Comparison of ENCODE assay signal across 19 cellular contexts in the genomic region with DNA sequence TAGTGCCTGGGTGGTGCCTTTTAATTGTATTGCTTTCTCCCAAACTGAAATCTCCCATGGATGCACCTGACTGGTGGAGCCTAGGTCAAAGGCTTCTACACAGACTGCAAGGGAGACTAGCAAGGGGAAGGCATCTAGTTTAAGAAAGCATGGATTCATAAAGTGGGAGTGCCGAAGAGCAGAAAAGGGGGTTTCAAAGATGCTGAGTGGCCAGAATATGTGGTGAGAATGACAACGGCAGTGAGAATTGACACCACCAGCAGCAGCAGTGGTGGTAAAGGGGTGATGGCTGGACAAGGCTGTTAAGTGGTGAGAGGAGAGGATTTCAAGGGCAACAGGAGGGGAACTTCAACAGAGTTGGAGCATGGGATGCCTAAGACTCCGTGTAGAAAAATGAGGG. TPM values are rescaled to one million over a fixed set of nuclear protein-coding genes. Genes with fewer than 3 reads are reported as not detected.
A peak's percentile ranks its signal among the peaks of the same experiment; 100 is the strongest.
DNase-seq lines count a peak whose midpoint lies in the region; ATAC-seq, FAIRE-seq and TF ChIP-seq lines count a peak whose summit lies in the region.
"Had no signal": no experiment of that assay in that cellular context is flagged by ENCODE, and none has a peak within 500 bp of the region (broad histone marks: within the 10 kb centered on the region; RNA-seq: fewer than 3 reads in every experiment).

No MANE protein-coding gene starts in this region.

- H3K36me3 ChIP-seq in HepG2 (replicated peaks in 1 of 2; ENCODE audit: control insufficient read depth in 1 of 2, insufficient read depth in 2 of 2, low read length in 2 of 2) (no peaks in the 10 kb centered on the region), right lobe of liver (no peaks in the 10 kb centered on the region), endodermal cell (ENCODE audit: control insufficient read depth, insufficient read depth, low read length) (no peaks in the 10 kb centered on the region), trophoblast cell (ENCODE audit: control insufficient read depth in 1 of 2, insufficient read depth in 2 of 2, low read length in 2 of 2) (no peaks in the 10 kb centered on the region), right atrium auricular region (no peaks in the 10 kb centered on the region)

- in situ Hi-C loops in HepG2 (cut with HindIII; ENCODE audit: extremely low pct_ligation_motif_present, low pct_unique_long_range_greater_than_20kb) = no loop called here

- H3K9me3 Mint-ChIP-seq in endodermal cell = peaks cover 4% of the 10 kb centered on the region
- H3K9me3 Mint-ChIP-seq: CD4-positive, alpha-beta memory T cell had no signal

- H3K9me3 ChIP-seq in HepG2 (ENCODE audit: low read length) = no peaks in the 10 kb centered on the region
- H3K9me3 ChIP-seq in right lobe of liver = no peaks in the 10 kb centered on the region
- H3K9me3 ChIP-seq in endodermal cell (ENCODE audit: control insufficient read depth, low read length) = no peaks in the 10 kb centered on the region
- H3K9me3 ChIP-seq in trophoblast cell (ENCODE audit: insufficient read depth, low read depth, low read length) = no peaks in the 10 kb centered on the region
- H3K9me3 ChIP-seq in right atrium auricular region = no peaks in the 10 kb centered on the region
- H3K9me3 ChIP-seq: Caco-2 had no signal

- H3K4me1 Mint-ChIP-seq in endodermal cell = no peaks in the 10 kb centered on the region
- H3K4me1 Mint-ChIP-seq: CD4-positive, alpha-beta memory T cell had no signal

- H2BK120ac ChIP-seq in trophoblast cell (ENCODE audit: insufficient read depth, low read length, poor library complexity) = no peak overlapping the region

- no peaks in the 10 kb centered on the region for H3K4me1 ChIP-seq in HepG2 (ENCODE audit: insufficient read depth, low read length)
- H3K4me1 ChIP-seq in right lobe of liver = no peaks in the 10 kb centered on the region
- no peaks in the 10 kb centered on the region for H3K4me1 ChIP-seq in endodermal cell (ENCODE audit: control insufficient read depth, insufficient read depth, low read length)
- no peaks in the 10 kb centered on the region for H3K4me1 ChIP-seq in trophoblast cell (ENCODE audit: control insufficient read depth in 1 of 2, insufficient read depth in 2 of 2, low read length in 2 of 2)
- H3K4me1 ChIP-seq in right atrium auricular region = no peaks in the 10 kb centered on the region
- H3K4me1 ChIP-seq: Caco-2 had no signal

- ATAC-seq in HepG2 (no peak), right lobe of liver (no peak)
- ATAC-seq: HCT116 had no signal

- no peaks in the 10 kb centered on the region for H4K20me1 ChIP-seq in HepG2 (ENCODE audit: insufficient read depth, low read length)

- no peak overlapping the region for H3K27ac Mint-ChIP-seq in endodermal cell
- H3K27ac Mint-ChIP-seq: CD4-positive, alpha-beta memory T cell had no signal

- no peak overlapping the region for H3K4me3 ChIP-seq in HepG2 (replicated peaks in 1 of 3; ENCODE audit: insufficient read depth in 1 of 3, low read depth in 2 of 3, low read length in 3 of 3)
- H3K4me3 ChIP-seq in right lobe of liver = no peak overlapping the region
- H3K4me3 ChIP-seq in endodermal cell (ENCODE audit: low read length) = no peak overlapping the region
- H3K4me3 ChIP-seq in trophoblast cell (ENCODE audit: low read depth, low read length) = no peak overlapping the region
- no peak overlapping the region for H3K4me3 ChIP-seq in right atrium auricular region
- H3K4me3 ChIP-seq: GM23248 had no signal

- no peak overlapping the region for H2BK12ac ChIP-seq in trophoblast cell (ENCODE audit: low read length)

- H3K4me2 ChIP-seq in HepG2 (ENCODE audit: low read depth, low read length) (no peak overlapping the region), trophoblast cell (ENCODE audit: low read length) (no peak overlapping the region)

- peak overlapping the region; percentile 17 for H3K23ac ChIP-seq in trophoblast cell (ENCODE audit: low read length)

- no peak overlapping the region for H4K8ac ChIP-seq in trophoblast cell (ENCODE audit: low read depth, low read length)

- no peaks in the 10 kb centered on the region for H3K36me3 Mint-ChIP-seq in endodermal cell (ENCODE audit: low read depth)
- H3K36me3 Mint-ChIP-seq: CD4-positive, alpha-beta memory T cell had no signal

- no peak overlapping the region for H2AK5ac ChIP-seq in trophoblast cell (ENCODE audit: low read length)

- intact Hi-C loops in HepG2 (cut with micrococcal nuclease; ENCODE audit: unreplicated experiment) = no loop called here
- intact Hi-C loops in right lobe of liver (cut with DNase I) = no loop called here

- no peak overlapping the region for H3K27ac ChIP-seq in HepG2 (ENCODE audit: extremely low read length, insufficient read depth, low read length)
- H3K27ac ChIP-seq in right lobe of liver = no peak overlapping the region
- H3K27ac ChIP-seq in endodermal cell (ENCODE audit: low read depth, low read length) = no peak overlapping the region
- H3K27ac ChIP-seq in trophoblast cell (ENCODE audit: low read depth, low read length) = no peak overlapping the region
- H3K27ac ChIP-seq in right atrium auricular region = no peak overlapping the region
- H3K27ac ChIP-seq: GM23248 had no signal

- no peak overlapping the region for H4K12ac ChIP-seq in trophoblast cell (ENCODE audit: low read depth, low read length)

- no peaks in the 10 kb centered on the region for H3K27me3 Mint-ChIP-seq in endodermal cell (ENCODE audit: insufficient read depth)

- no peak overlapping the region for H3K18ac ChIP-seq in trophoblast cell (ENCODE audit: low read length)

- DNase-seq in HepG2 (ENCODE audit: low spot score) = no peak
- DNase-seq in right lobe of liver = no peak
- peak; percentile 24 for DNase-seq in endodermal cell
- DNase-seq in trophoblast cell = no peak
- DNase-seq in T-helper 1 cell = no peak
- DNase-seq in right atrium auricular region (ENCODE audit: low spot score) = no peak
- DNase-seq in GM12891 (ENCODE audit: insufficient read length, low spot score) = no peak
- DNase-seq: 8988T; C1 segment of cervical spinal cord; Caco-2; CD4-positive, alpha-beta memory T cell; DMS153; DND-41; GM23248; H7 had no signal

- H3K79me1 ChIP-seq in trophoblast cell (ENCODE audit: low read length) = no peaks in the 10 kb centered on the region

- TF ChIP-seq EP300 in HepG2 (IDR thresholded peaks at IDR 0.05; ENCODE audit: low read depth in 2 of 2, low read length in 2 of 2) = no peak
- TF ChIP-seq EP300 in HepG2 (CRISPR knock-in tag; IDR thresholded peaks at IDR 0.05; ENCODE audit: borderline replicate concordance) = no peak

- no peak overlapping the region for H3K4me3 Mint-ChIP-seq in endodermal cell
- H3K4me3 Mint-ChIP-seq: CD4-positive, alpha-beta memory T cell had no signal

- BruUV-seq in HepG2 (replicated peaks; lab: Mats Ljungman, UMichigan) = no TSS peak

- H3K27me3 ChIP-seq in HepG2 (ENCODE audit: control insufficient read depth in 1 of 2, insufficient read depth in 2 of 2, low read length in 2 of 2) = peaks cover 1 to 57% of the 10 kb centered on the region in 2 experiments; a peak in 3 of 5 replicates
- H3K27me3 ChIP-seq in right lobe of liver = no peaks in the 10 kb centered on the region
- peaks cover under 1% of the 10 kb centered on the region for H3K27me3 ChIP-seq in endodermal cell (ENCODE audit: control insufficient read depth, insufficient read depth, low read length, poor library complexity, severe bottlenecking)
- H3K27me3 ChIP-seq in trophoblast cell (ENCODE audit: insufficient read depth, low read length) = no peaks in the 10 kb centered on the region
- no peaks in the 10 kb centered on the region for H3K27me3 ChIP-seq in right atrium auricular region

- CTCF ChIA-PET in HepG2 (lab: Yijun Ruan, JAX; ENCODE audit: low intra/inter-chr PET ratio, low total read pairs) = no interaction called here

- TF ChIP-seq POLR2A in HepG2 (IDR thresholded peaks at IDR 0.05; ENCODE audit: insufficient read depth in 1 of 2, low read depth in 2 of 2, low read length in 2 of 2) (no peak), right lobe of liver (IDR thresholded peaks at IDR 0.05) (no peak), GM12891 (IDR thresholded peaks at IDR 0.05; ENCODE audit: low read depth, low read length) (no peak)

- no peak for FAIRE-seq in HepG2 (lab: Jason Lieb, UNC)
- no peak for FAIRE-seq in GM12891 (lab: Jason Lieb, UNC)
- FAIRE-seq: G401.6, GM19239, H1 had no signal

- no peak overlapping the region for H3K14ac ChIP-seq in trophoblast cell (ENCODE audit: low read length)

- TF ChIP-seq CTCF in HepG2 (CRISPR knock-in tag; IDR thresholded peaks at IDR 0.05) (no peak), right lobe of liver (IDR thresholded peaks at IDR 0.05) (no peak), endodermal cell (conservative IDR thresholded peaks at IDR 0.05) (no peak), right atrium auricular region (IDR thresholded peaks at IDR 0.05) (no peak)

- H3K4ac ChIP-seq in trophoblast cell (ENCODE audit: low read depth, low read length) = no peak overlapping the region

- no peak overlapping the region for H4K91ac ChIP-seq in trophoblast cell (ENCODE audit: low read depth, low read length)

- H2AFZ ChIP-seq in HepG2 (ENCODE audit: low read length) = no peak overlapping the region
- no peak overlapping the region for H2AFZ ChIP-seq in trophoblast cell (ENCODE audit: insufficient read depth, low read length, poor library complexity)
- H2AFZ ChIP-seq: GM23248 had no signal

- no peak overlapping the region for H2BK5ac ChIP-seq in trophoblast cell (ENCODE audit: low read depth, low read length, poor library complexity)

- WGBS in HepG2 (ENCODE audit: low lambda C conversion rate) = 14% methylated on average over 3 of the region's 3 CpGs
- 51% methylated on average over 3 of the region's 3 CpGs for WGBS in right lobe of liver (ENCODE audit: insufficient coverage, low coverage, low lambda C conversion rate, missing lambda C conversion rate)
- 89 to 100% methylated on average over 1 to 3 of the region's 3 CpGs for WGBS in endodermal cell (ENCODE audit: insufficient coverage in 1 of 2, insufficient read length in 1 of 2), 2 experiments
- no CpG with 5 or more reads among the region's 3 CpGs for WGBS in trophoblast cell (ENCODE audit: extremely low coverage, insufficient coverage, insufficient read length)

- POLR2A ChIA-PET in HepG2 (lab: Yijun Ruan, JAX) = no interaction called here

- H3K9ac ChIP-seq in HepG2 (ENCODE audit: insufficient read depth, low read depth, low read length) (no peak overlapping the region), endodermal cell (ENCODE audit: extremely low read depth, low read length, poor library complexity, severe bottlenecking) (no peak overlapping the region), trophoblast cell (ENCODE audit: low read length) (no peak overlapping the region)
- H3K9ac ChIP-seq: GM23248 had no signal

- no peak for TF ChIP-seq RAD21 in HepG2 (CRISPR knock-in tag; IDR thresholded peaks at IDR 0.05)

- H3K79me2 ChIP-seq in HepG2 (ENCODE audit: insufficient read depth, low read length) (no peaks in the 10 kb centered on the region), trophoblast cell (ENCODE audit: control insufficient read depth, insufficient read depth, low read length, poor library complexity) (no peaks in the 10 kb centered on the region)

RNA-seq across cellular contexts. Expression of gene LSMEM1, which starts 36.7 kb away (rescaled TPM):
- total RNA-seq in HepG2 (2016; rRNA removed; fragmentation: Illumina TruSeq; extraction: Trizol) = 0.62 and 1.2 TPM in 2 replicates
- 0.10 and 0.26 TPM in 2 replicates for total RNA-seq in HepG2 (2016; cell fraction: cytosol; rRNA removed; fragmentation: Illumina TruSeq; extraction: Trizol; ENCODE audit: low read depth)
- total RNA-seq in HepG2 (2016; cell fraction: insoluble cytoplasmic fraction; rRNA removed; fragmentation: Illumina TruSeq; extraction: Trizol) = 0.49 and 1.2 TPM in 2 replicates
- 0.28 and 0.83 TPM in 2 replicates for total RNA-seq in HepG2 (2016; cell fraction: membrane; rRNA removed; fragmentation: Illumina TruSeq; extraction: Trizol)
- 2.8 and 3.6 TPM in 2 replicates for total RNA-seq in HepG2 (2016; cell fraction: nucleus; rRNA removed; fragmentation: Illumina TruSeq; extraction: Trizol)
- 1.3 and 1.4 TPM in 2 replicates for polyA plus RNA-seq in HepG2 (2011; rRNA removed)
- 0.09 and 0.18 TPM in 2 replicates for polyA plus RNA-seq in HepG2 (2011; cell fraction: cytosol; rRNA removed)
- 2.3 and 3.4 TPM in 2 replicates for polyA plus RNA-seq in HepG2 (2011; cell fraction: nucleus; rRNA removed)
- 0.97 and 2.1 TPM in 2 replicates for polyA plus RNA-seq in HepG2 (2012)
- polyA plus RNA-seq in HepG2 (2016; cell fraction: cytosol; fragmentation: Illumina TruSeq; extraction: Trizol; ENCODE audit: low read depth) = 0.11 and 0.19 TPM in 2 replicates
- polyA plus RNA-seq in HepG2 (2016; cell fraction: insoluble cytoplasmic fraction; fragmentation: Illumina TruSeq; extraction: Trizol; ENCODE audit: low read depth) = 0.66 and 1.6 TPM in 2 replicates
- polyA plus RNA-seq in HepG2 (2016; cell fraction: membrane; fragmentation: Illumina TruSeq; extraction: Trizol; ENCODE audit: low read depth) = 0.25 and 0.36 TPM in 2 replicates
- 10.1 and 12.3 TPM in 2 replicates for polyA plus RNA-seq in HepG2 (2016; cell fraction: nucleus; fragmentation: Illumina TruSeq; extraction: Trizol; ENCODE audit: insufficient read depth, low read depth)
- 0.49 TPM in 1 of 2 replicates, not detected in the other for polyA minus RNA-seq in HepG2 (2011; rRNA and poly(A)+ RNA removed; ENCODE audit: low replicate concordance)
- polyA minus RNA-seq in HepG2 (2011; cell fraction: cytosol; rRNA and poly(A)+ RNA removed) = not detected in 2 replicates
- 5.8 and 6.1 TPM in 2 replicates for polyA minus RNA-seq in HepG2 (2011; cell fraction: nucleus; rRNA and poly(A)+ RNA removed)
- total RNA-seq in right lobe of liver = 1 to 10 TPM in 5 of 6 experiments, under 1 TPM in 1; 0.81 to 5.0 (median 2.4) TPM
- 1 to 10 TPM; 1.1 to 4.2 TPM for total RNA-seq in endodermal cell
- 1.9 TPM for polyA plus RNA-seq in endodermal cell (2013, experiment 1 of 2)
- polyA plus RNA-seq in endodermal cell (2013, experiment 2 of 2) = 0.99 TPM
- polyA plus RNA-seq in trophoblast cell (2013) = 1.5 and 1.7 TPM in 2 replicates
- 1 to 10 TPM; 1.0 to 1.7 TPM for total RNA-seq in right atrium auricular region
- polyA plus RNA-seq in GM12891 (2012; ENCODE audit: low read depth, missing spikeins) = 0.30 TPM
- total RNA-seq: GM23248 had no signal
